Comparison of ENCODE assay signal across 12 cellular contexts in the genomic region with DNA sequence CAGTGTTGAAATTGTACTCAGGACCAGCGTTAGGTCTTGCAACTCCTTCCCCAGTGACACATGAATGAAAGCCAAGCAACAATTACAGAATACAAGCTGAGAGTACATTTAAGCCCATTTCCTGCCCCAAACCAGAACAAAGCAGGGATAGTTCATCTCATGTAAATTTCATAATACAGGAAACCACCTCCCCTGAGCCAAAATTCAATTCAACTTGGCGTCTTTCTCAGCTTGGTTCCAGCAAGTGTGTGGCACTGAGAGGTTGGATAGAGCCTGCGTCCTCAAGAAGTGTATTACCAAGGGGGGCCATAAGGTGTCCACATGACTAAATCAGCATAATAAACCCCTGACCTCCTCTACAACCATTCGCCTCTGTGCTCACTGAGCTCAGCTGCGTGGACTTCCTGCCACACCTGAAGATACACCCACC.
A peak's percentile ranks its signal among the peaks of the same experiment; 100 is the strongest.
DNase-seq lines count a peak whose midpoint lies in the region; ATAC-seq and TF ChIP-seq lines count a peak whose summit lies in the region.
"Had no signal": no experiment of that assay in that cellular context is flagged by ENCODE, and none has a peak within 500 bp of the region (broad histone marks: within the 10 kb centered on the region; RNA-seq: fewer than 3 reads in every experiment).

No MANE protein-coding gene starts in this region.

- H3K4me1 ChIP-seq in BLaER1, result peaks cover 48% of the 10 kb centered on the region
- no peaks in the 10 kb centered on the region for H3K4me1 ChIP-seq in Karpas-422 (ENCODE audit: low read length)

- H4K20me1 ChIP-seq in BLaER1 (no peaks in the 10 kb centered on the region), Karpas-422 (ENCODE audit: insufficient read depth, low read depth, low read length) (no peaks in the 10 kb centered on the region)

- intact Hi-C loops in activated T-helper 1 cell treated with anti-CD3 and anti-CD28 coated beads, Interleukin-12 subunit alpha, Interleukin-12 subunit beta, Interleukin-2, Interleukin-4 antibody, amounts not matched to agents 30 ng/mL and 10 ng/mL and 1 ng/mL, durations not matched to agents 14 hours and 24 hours and 36 hours (cut with micrococcal nuclease), result loop anchor here (1.0 to 2.0 kb wide), 4 partner anchors 19 to 43 kb away; no protein-coding TSS in a partner anchor

- H3K9me3 Mint-ChIP-seq in activated T-helper 1 cell treated with anti-CD3 and anti-CD28 coated beads, Interleukin-12 subunit alpha, Interleukin-12 subunit beta, Interleukin-2, Interleukin-4 antibody, amounts not matched to agents 30 ng/mL and 10 ng/mL and 1 ng/mL, durations not matched to agents 14 hours and 24 hours and 36 hours, result no peaks in the 10 kb centered on the region

- H3K9me3 ChIP-seq in BLaER1 (no peaks in the 10 kb centered on the region), Karpas-422 (ENCODE audit: low read length) (no peaks in the 10 kb centered on the region)
- H3K9me3 ChIP-seq: upper lobe of left lung had no signal

- H3K27ac Mint-ChIP-seq in activated T-helper 1 cell treated with anti-CD3 and anti-CD28 coated beads, Interleukin-12 subunit alpha, Interleukin-12 subunit beta, Interleukin-2, Interleukin-4 antibody, amounts not matched to agents 30 ng/mL and 10 ng/mL and 1 ng/mL, durations not matched to agents 14 hours and 24 hours and 36 hours, result peak overlapping the region; percentile 87

- peak overlapping the region; percentile 52 for H3K4me3 Mint-ChIP-seq in activated T-helper 1 cell treated with anti-CD3 and anti-CD28 coated beads, Interleukin-12 subunit alpha, Interleukin-12 subunit beta, Interleukin-2, Interleukin-4 antibody, amounts not matched to agents 30 ng/mL and 10 ng/mL and 1 ng/mL, durations not matched to agents 14 hours and 24 hours and 36 hours

- no peak overlapping the region for H2AFZ ChIP-seq in Karpas-422 (ENCODE audit: low read length)

- H3K27ac ChIP-seq in BLaER1 (no peak overlapping the region), Karpas-422 (ENCODE audit: low read length) (no peak overlapping the region)
- H3K27ac ChIP-seq: upper lobe of left lung had no signal

- H3K9me2 ChIP-seq in Karpas-422 (replicated peaks; ENCODE audit: insufficient read depth, low read length), result no peaks in the 10 kb centered on the region

- H3K36me3 Mint-ChIP-seq in activated T-helper 1 cell treated with anti-CD3 and anti-CD28 coated beads, Interleukin-12 subunit alpha, Interleukin-12 subunit beta, Interleukin-2, Interleukin-4 antibody, amounts not matched to agents 30 ng/mL and 10 ng/mL and 1 ng/mL, durations not matched to agents 14 hours and 24 hours and 36 hours (ENCODE audit: low read depth), result peaks cover 4% of the 10 kb centered on the region

- no peaks in the 10 kb centered on the region for H3K36me3 ChIP-seq in BLaER1
- H3K36me3 ChIP-seq in Karpas-422 (ENCODE audit: insufficient read depth, low read length), result no peaks in the 10 kb centered on the region
- H3K36me3 ChIP-seq: upper lobe of left lung had no signal

- H3K4me1 Mint-ChIP-seq in activated T-helper 1 cell treated with anti-CD3 and anti-CD28 coated beads, Interleukin-12 subunit alpha, Interleukin-12 subunit beta, Interleukin-2, Interleukin-4 antibody, amounts not matched to agents 30 ng/mL and 10 ng/mL and 1 ng/mL, durations not matched to agents 14 hours and 24 hours and 36 hours (ENCODE audit: low read depth), result peaks cover 75% of the 10 kb centered on the region

- no peaks in the 10 kb centered on the region for H3K79me2 ChIP-seq in Karpas-422 (ENCODE audit: low read length)

- ATAC-seq in HG02840 (IDR thresholded peaks at IDR 0.05; ENCODE audit: low FRiP score, unreplicated experiment), result no peak
- no peak for ATAC-seq in HG02981 (IDR thresholded peaks at IDR 0.05; ENCODE audit: unreplicated experiment)
- ATAC-seq in GM19452 (IDR thresholded peaks at IDR 0.05; ENCODE audit: unreplicated experiment), result no peak

- peak overlapping the region; percentile 89 for H3K4me2 ChIP-seq in BLaER1
- no peak overlapping the region for H3K4me2 ChIP-seq in Karpas-422 (ENCODE audit: low read depth, low read length, poor library complexity, severe bottlenecking)

- DNase-seq in Karpas-422, result peak; percentile 42
- peak; percentile 42 for DNase-seq in activated T-helper 1 cell treated with anti-CD3 and anti-CD28 coated beads, Interleukin-12 subunit alpha, Interleukin-12 subunit beta, Interleukin-2, Interleukin-4 antibody, amounts not matched to agents 30 ng/mL and 10 ng/mL and 1 ng/mL, durations not matched to agents 14 hours and 24 hours and 36 hours (ENCODE audit: low spot score)
- DNase-seq in fibroblast of pulmonary artery (ENCODE audit: low read depth), result peak; percentile 81
- DNase-seq in GM03348 (ENCODE audit: low spot score), result no peak
- DNase-seq: amygdala, NCI-H1694, Right ventricle myocardium superior, upper lobe of left lung had no signal

- no peak overlapping the region for H3K9ac ChIP-seq in BLaER1
- H3K9ac ChIP-seq in Karpas-422 (ENCODE audit: low read length), result no peak overlapping the region

- no peak for TF ChIP-seq CTCF in fibroblast of pulmonary artery (IDR thresholded peaks at IDR 0.05; ENCODE audit: low read length, missing control alignments)

- no peaks in the 10 kb centered on the region for H3K27me3 ChIP-seq in BLaER1
- no peaks in the 10 kb centered on the region for H3K27me3 ChIP-seq in Karpas-422 (ENCODE audit: low read length)
- H3K27me3 ChIP-seq: upper lobe of left lung had no signal

- no peaks in the 10 kb centered on the region for H3K27me3 Mint-ChIP-seq in activated T-helper 1 cell treated with anti-CD3 and anti-CD28 coated beads, Interleukin-12 subunit alpha, Interleukin-12 subunit beta, Interleukin-2, Interleukin-4 antibody, amounts not matched to agents 30 ng/mL and 10 ng/mL and 1 ng/mL, durations not matched to agents 14 hours and 24 hours and 36 hours (ENCODE audit: insufficient read depth)

- no peak overlapping the region for H3K4me3 ChIP-seq in BLaER1
- H3K4me3 ChIP-seq in Karpas-422 (ENCODE audit: low read length), result no peak overlapping the region
- H3K4me3 ChIP-seq in fibroblast of pulmonary artery (replicated peaks; ENCODE audit: low read depth, low read length), result no peak overlapping the region
- H3K4me3 ChIP-seq: upper lobe of left lung had no signal
